8 cellular contexts compared by ENCODE assay signal in genomic region chr10:95246582-95247051, GRCh38. TPM values are rescaled to one million over a fixed set of nuclear protein-coding genes. Genes with fewer than 3 reads are reported as not detected.
DNase-seq lines count a peak whose midpoint lies in the region; ATAC-seq and TF ChIP-seq lines count a peak whose summit lies in the region.

No MANE protein-coding gene starts in this region.

- TF ChIP-seq CTCF in PC-9 (conservative IDR thresholded peaks at IDR 0.05) = peak; percentile 84
- peak; percentile 68 to 80 (median 73) for TF ChIP-seq CTCF in gastroesophageal sphincter (IDR thresholded peaks at IDR 0.05)
- TF ChIP-seq CTCF in vagina (IDR thresholded peaks at IDR 0.05) = peak; percentile 55 to 83 (median 82)

- H3K4me3 Mint-ChIP-seq in activated T-helper 1 cell treated with anti-CD3 and anti-CD28 coated beads, Interleukin-12 subunit alpha, Interleukin-12 subunit beta, Interleukin-2, Interleukin-4 antibody, amounts not matched to agents 30 ng/mL and 10 ng/mL and 1 ng/mL, durations not matched to agents 14 hours and 24 hours and 36 hours = no peak overlapping the region

- no peaks in the 10 kb centered on the region for H3K9me3 Mint-ChIP-seq in activated T-helper 1 cell treated with anti-CD3 and anti-CD28 coated beads, Interleukin-12 subunit alpha, Interleukin-12 subunit beta, Interleukin-2, Interleukin-4 antibody, amounts not matched to agents 30 ng/mL and 10 ng/mL and 1 ng/mL, durations not matched to agents 14 hours and 24 hours and 36 hours

- peaks cover 33% of the 10 kb centered on the region for H3K4me1 Mint-ChIP-seq in activated T-helper 1 cell treated with anti-CD3 and anti-CD28 coated beads, Interleukin-12 subunit alpha, Interleukin-12 subunit beta, Interleukin-2, Interleukin-4 antibody, amounts not matched to agents 30 ng/mL and 10 ng/mL and 1 ng/mL, durations not matched to agents 14 hours and 24 hours and 36 hours (ENCODE audit: low read depth)

- no peak overlapping the region for H3K27ac Mint-ChIP-seq in activated T-helper 1 cell treated with anti-CD3 and anti-CD28 coated beads, Interleukin-12 subunit alpha, Interleukin-12 subunit beta, Interleukin-2, Interleukin-4 antibody, amounts not matched to agents 30 ng/mL and 10 ng/mL and 1 ng/mL, durations not matched to agents 14 hours and 24 hours and 36 hours

- no peak for TF ChIP-seq EP300 in gastroesophageal sphincter (IDR thresholded peaks at IDR 0.05)

- ATAC-seq in HG03432 (IDR thresholded peaks at IDR 0.05; ENCODE audit: unreplicated experiment) (peak; percentile 32), gastroesophageal sphincter (peak; percentile 60)

- DNase-seq in NCI-H187 (lab: John Stamatoyannopoulos, UW) (peak; percentile 19 to 24), NCI-H187 treated with DMSO at 0.1 percent for 48 hours (lab: John Stamatoyannopoulos, UW) (no peak), PC-9 (peak; percentile 52 to 56), pons (ENCODE audit: low spot score) (peak; percentile 46), vagina (ENCODE audit: extremely low spot score in 2 of 2) (peak in 1 of 2 donors; percentile 88)
- DNase-seq in activated T-helper 1 cell treated with anti-CD3 and anti-CD28 coated beads, Interleukin-12 subunit alpha, Interleukin-12 subunit beta, Interleukin-2, Interleukin-4 antibody, amounts not matched to agents 30 ng/mL and 10 ng/mL and 1 ng/mL, durations not matched to agents 14 hours and 24 hours and 36 hours (ENCODE audit: low spot score) = peak; percentile 37

- H3K4me1 ChIP-seq in PC-9 (replicated peaks; ENCODE audit: insufficient read depth) (peaks cover 15% of the 10 kb centered on the region; the same call in 1 of the 2 replicates), gastroesophageal sphincter (peaks cover 0 to 30% (median 12%) of the 10 kb centered on the region in 3 donors), vagina (peaks cover 29% of the 10 kb centered on the region)

- H3K9me3 ChIP-seq in PC-9 (ENCODE audit: insufficient read depth, low read depth) (no peaks in the 10 kb centered on the region), gastroesophageal sphincter (no peaks in the 10 kb centered on the region), vagina (no peaks in the 10 kb centered on the region)

- peaks cover 6% of the 10 kb centered on the region; the same call in 1 of the 2 replicates for H3K79me2 ChIP-seq in PC-9 (ENCODE audit: low read depth)

- H3K9me2 ChIP-seq in PC-9 (ENCODE audit: insufficient read depth) = no peaks in the 10 kb centered on the region

- no peak overlapping the region for H2AFZ ChIP-seq in PC-9

- H3K27ac ChIP-seq in PC-9 (peak overlapping the region; percentile 46; the same call in 1 of the 2 replicates), gastroesophageal sphincter (peak overlapping the region in 3 of 4 donors; percentile 41 to 66 (median 44)), vagina (peak overlapping the region; percentile 63)

- no TSS peak for BruUV-seq in PC-9 (replicated peaks; lab: Mats Ljungman, UMichigan)

- no peaks in the 10 kb centered on the region for H4K20me1 ChIP-seq in PC-9 (ENCODE audit: insufficient read depth)

- peaks cover 2% of the 10 kb centered on the region for H3K36me3 Mint-ChIP-seq in activated T-helper 1 cell treated with anti-CD3 and anti-CD28 coated beads, Interleukin-12 subunit alpha, Interleukin-12 subunit beta, Interleukin-2, Interleukin-4 antibody, amounts not matched to agents 30 ng/mL and 10 ng/mL and 1 ng/mL, durations not matched to agents 14 hours and 24 hours and 36 hours (ENCODE audit: low read depth)

- H3K4me2 ChIP-seq in PC-9 = no peak overlapping the region

- H3K36me3 ChIP-seq in PC-9 (ENCODE audit: low read depth) = no peaks in the 10 kb centered on the region
- H3K36me3 ChIP-seq in gastroesophageal sphincter = peaks cover 0 to 37% of the 10 kb centered on the region in 2 donors
- H3K36me3 ChIP-seq in vagina = peaks cover 0 to 21% of the 10 kb centered on the region in 2 donors

- no peak overlapping the region for H3K4me3 ChIP-seq in PC-9
- no peak overlapping the region for H3K4me3 ChIP-seq in gastroesophageal sphincter
- no peak overlapping the region for H3K4me3 ChIP-seq in vagina

- WGBS in gastroesophageal sphincter (ENCODE audit: low coverage in 1 of 2), 2 donors = 14% methylated on average over 1 of the region's 1 CpG; no CpG with 5 or more reads in 1 of the 2 donors

- H3F3A ChIP-seq in PC-9 (ENCODE audit: insufficient read depth, low read depth) = peaks cover 19% of the 10 kb centered on the region; the same call in 1 of the 2 replicates

- H3K27me3 ChIP-seq in PC-9 (ENCODE audit: insufficient read depth, low read depth) (no peaks in the 10 kb centered on the region), gastroesophageal sphincter (no peaks in the 10 kb centered on the region), vagina (no peaks in the 10 kb centered on the region)

- TF ChIP-seq POLR2A in gastroesophageal sphincter (IDR thresholded peaks at IDR 0.05) (no peak), vagina (IDR thresholded peaks at IDR 0.05) (no peak)

- intact Hi-C loops in PC-9 (cut with micrococcal nuclease; ENCODE audit: unreplicated experiment) = loop anchor here (1.0 to 10.0 kb wide), 4 partner anchors 18 to 282 kb away; partner anchors contain the start of gene PDLIM1
- intact Hi-C loops in activated T-helper 1 cell treated with anti-CD3 and anti-CD28 coated beads, Interleukin-12 subunit alpha, Interleukin-12 subunit beta, Interleukin-2, Interleukin-4 antibody, amounts not matched to agents 30 ng/mL and 10 ng/mL and 1 ng/mL, durations not matched to agents 14 hours and 24 hours and 36 hours (cut with micrococcal nuclease) = loop anchor here (1.0 to 10.0 kb wide), 5 partner anchors 46 to 356 kb away; partner anchors contain the start of genes PDLIM1 and SORBS1
- intact Hi-C loops in vagina (cut with DNase I) = loop anchor here (10.0 kb wide), 2 partner anchors 108 to 358 kb away; no protein-coding TSS in a partner anchor

- POLR2A ChIA-PET in PC-9 (lab: Charles Lee; ENCODE audit: unreplicated experiment) = interaction anchor here (0.6 kb wide), 1 partner anchor 166 kb away, joined by 3 read pairs; no protein-coding TSS in a partner anchor

- CTCF ChIA-PET in PC-9 (lab: Charles Lee) = interaction anchor here (0.6 to 0.8 kb wide), 3 partner anchors 87 to 318 kb away, joined by 3 to 4 read pairs (median 3); no protein-coding TSS in a partner anchor

- no peaks in the 10 kb centered on the region for H3K27me3 Mint-ChIP-seq in activated T-helper 1 cell treated with anti-CD3 and anti-CD28 coated beads, Interleukin-12 subunit alpha, Interleukin-12 subunit beta, Interleukin-2, Interleukin-4 antibody, amounts not matched to agents 30 ng/mL and 10 ng/mL and 1 ng/mL, durations not matched to agents 14 hours and 24 hours and 36 hours (ENCODE audit: insufficient read depth)

RNA-seq across cellular contexts. Expression of gene PDLIM1, which starts 44.2 kb away (rescaled TPM):
- total RNA-seq in PC-9 (2021) (202 and 215 TPM in 2 replicates), gastroesophageal sphincter (10 to 100 TPM; 25.4 to 74.1 (median 68.5) TPM), vagina (181 TPM)
- total RNA-seq in activated T-helper 1 cell treated with anti-CD3 and anti-CD28 coated beads, Interleukin-12 subunit alpha, Interleukin-12 subunit beta, Interleukin-2, Interleukin-4 antibody, amounts not matched to agents 30 ng/mL and 10 ng/mL and 1 ng/mL, durations not matched to agents 14 hours and 24 hours and 36 hours = 2.6 and 2.9 TPM in 2 replicates

RNA-seq across cellular contexts. Expression of gene ACSM6, which starts 52.6 kb away (rescaled TPM):
- total RNA-seq in PC-9 (2021) (not detected in 2 replicates), gastroesophageal sphincter (1 to 10 TPM in 1 of 4 donors, not detected in 3; 1.2 TPM), vagina (not detected)
- total RNA-seq in activated T-helper 1 cell treated with anti-CD3 and anti-CD28 coated beads, Interleukin-12 subunit alpha, Interleukin-12 subunit beta, Interleukin-2, Interleukin-4 antibody, amounts not matched to agents 30 ng/mL and 10 ng/mL and 1 ng/mL, durations not matched to agents 14 hours and 24 hours and 36 hours = not detected in 2 replicates
